23 cellular contexts compared by ENCODE assay signal in the genomic region with DNA sequence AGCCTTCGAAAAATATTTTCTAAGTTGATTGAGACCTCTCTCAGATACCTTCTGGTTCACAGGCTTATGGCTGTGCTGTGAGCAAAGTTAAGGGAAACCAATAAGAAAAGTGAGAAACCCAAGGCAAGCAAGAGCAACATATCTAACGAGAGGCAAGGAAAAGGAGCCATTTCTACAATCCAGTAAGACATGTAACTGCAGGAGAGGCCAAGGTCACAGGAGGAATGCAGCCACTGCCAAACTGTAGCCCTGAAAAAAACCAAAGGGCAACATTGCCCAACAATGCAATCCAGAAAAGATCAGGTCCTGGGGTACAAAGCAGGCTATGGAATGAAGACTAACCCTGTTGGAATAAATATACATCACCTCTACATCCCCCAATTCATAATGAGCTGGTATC. TPM values are rescaled to one million over a fixed set of nuclear protein-coding genes. Genes with fewer than 3 reads are reported as not detected.
"Had no signal": no experiment of that assay in that cellular context is flagged by ENCODE, and none has a peak within 500 bp of the region (broad histone marks: within the 10 kb centered on the region; RNA-seq: fewer than 3 reads in every experiment).

No MANE protein-coding gene starts in this region.

- H3K27me3 ChIP-seq: dorsolateral prefrontal cortex, esophagus muscularis mucosa, foreskin keratinocyte, gastroesophageal sphincter, heart left ventricle, hepatocyte had no signal

- H3K27ac ChIP-seq: coronary artery, dorsolateral prefrontal cortex, esophagus muscularis mucosa, foreskin keratinocyte, gastroesophageal sphincter, heart left ventricle, hepatocyte, left ventricle myocardium inferior, lower lobe of right lung had no signal

- H3K4me1 Mint-ChIP-seq: immature natural killer cell had no signal

- H3K4me3 ChIP-seq: coronary artery, dorsolateral prefrontal cortex, esophagus muscularis mucosa, gastroesophageal sphincter, heart left ventricle, hepatocyte, left ventricle myocardium inferior, lower lobe of right lung had no signal

- H3K9me3 ChIP-seq: lower lobe of right lung had no signal

- H3K27ac Mint-ChIP-seq: immature natural killer cell; naive thymus-derived CD4-positive, alpha-beta T cell had no signal

- H3K4me3 Mint-ChIP-seq: immature natural killer cell; naive thymus-derived CD4-positive, alpha-beta T cell had no signal

- H3K36me3 ChIP-seq: esophagus muscularis mucosa, gastroesophageal sphincter, heart left ventricle, left ventricle myocardium inferior, lower lobe of right lung had no signal

- ATAC-seq: foreskin keratinocyte; gastroesophageal sphincter; heart left ventricle; lower lobe of right lung; naive thymus-derived CD4-positive, alpha-beta T cell had no signal

- DNase-seq: dermis blood vessel endothelial cell; dorsolateral prefrontal cortex; effector CD4-positive, alpha-beta T cell; effector memory CD4-positive, alpha-beta T cell; foreskin keratinocyte; heart left ventricle; hypothalamus; immature natural killer cell; islet precursor cell; kidney; kidney glomerular epithelial cell; left ventricle myocardium inferior; lower lobe of right lung; mesenchymal stem cell; midbrain; naive thymus-derived CD4-positive, alpha-beta T cell had no signal

- H3K4me1 ChIP-seq: esophagus muscularis mucosa, foreskin keratinocyte, gastroesophageal sphincter, left ventricle myocardium inferior had no signal

RNA-seq across cellular contexts. Expression of a gene that starts 21.3 kb away (rescaled TPM):
- total RNA-seq: dermis blood vessel endothelial cell, epithelial cell of proximal tubule, foreskin keratinocyte, left ventricle myocardium inferior, lung microvascular endothelial cell had no signal
- polyA plus RNA-seq: fibroblast of lung, foreskin keratinocyte, hepatocyte had no signal
